10 cellular contexts compared by ENCODE assay signal in genomic region chr17:36939059-36939943, GRCh38. TPM values are rescaled to one million over a fixed set of nuclear protein-coding genes. Genes with fewer than 3 reads are reported as not detected.
A peak's percentile ranks its signal among the peaks of the same experiment; 100 is the strongest.
DNase-seq lines count a peak whose midpoint lies in the region; ATAC-seq and TF ChIP-seq lines count a peak whose summit lies in the region.
"Had no signal": no experiment of that assay in that cellular context is flagged by ENCODE, and none has a peak within 500 bp of the region (broad histone marks: within the 10 kb centered on the region; RNA-seq: fewer than 3 reads in every experiment).

No MANE protein-coding gene starts in this region.

- H3K4me1 Mint-ChIP-seq in activated CD4-positive, alpha-beta T cell treated with anti-CD3 and anti-CD28 coated beads, Interleukin-2, amount 10 ng/mL, durations not matched to agents 24 days and 14 days, result peaks cover 36% of the 10 kb centered on the region
- H3K4me1 Mint-ChIP-seq in T-cell (peaks cover 56 to 62% (median 57%) of the 10 kb centered on the region in 3 donors), glutamatergic neuron (ENCODE audit: low read depth, unreplicated experiment) (peaks cover 13% of the 10 kb centered on the region)

- ATAC-seq in T-cell (replicated peaks in 1 of 4) (no peak), HG03280 (IDR thresholded peaks at IDR 0.05; ENCODE audit: unreplicated experiment) (no peak)
- ATAC-seq: gastroesophageal sphincter had no signal

- DNase-seq in activated CD4-positive, alpha-beta T cell treated with anti-CD3 and anti-CD28 coated beads, Interleukin-2, amount 10 ng/mL, durations not matched to agents 24 days and 14 days, result peak; percentile 64
- no peak for DNase-seq in activated CD4-positive, alpha-beta T cell treated with anti-CD3 and anti-CD28 coated beads for 4 hours
- peak in 1 of 34 experiments; percentile 10 for DNase-seq in T-cell
- DNase-seq in glutamatergic neuron, result peak; percentile 23
- peak; percentile 68 for DNase-seq in retina
- no peak for DNase-seq in GOT3 (lab: John Stamatoyannopoulos, UW)
- DNase-seq in HuH-7 (ENCODE audit: low spot score), result no peak
- DNase-seq: SJCRH30 had no signal

- H3K27me3 Mint-ChIP-seq in activated CD4-positive, alpha-beta T cell treated with anti-CD3 and anti-CD28 coated beads, Interleukin-2, amount 10 ng/mL, durations not matched to agents 24 days and 14 days, result peaks cover 71% of the 10 kb centered on the region
- peaks cover 59 to 80% of the 10 kb centered on the region in 2 donors for H3K27me3 Mint-ChIP-seq in T-cell
- H3K27me3 Mint-ChIP-seq in glutamatergic neuron (ENCODE audit: unreplicated experiment), result peaks cover 48% of the 10 kb centered on the region

- peak overlapping the region; percentile 39 for H3K4me3 Mint-ChIP-seq in activated CD4-positive, alpha-beta T cell treated with anti-CD3 and anti-CD28 coated beads, Interleukin-2, amount 10 ng/mL, durations not matched to agents 24 days and 14 days
- H3K4me3 Mint-ChIP-seq in T-cell, result peak overlapping the region; percentile 25 to 75 (median 50)
- peak overlapping the region; percentile 82 for H3K4me3 Mint-ChIP-seq in glutamatergic neuron (ENCODE audit: unreplicated experiment)

- peaks cover 16% of the 10 kb centered on the region for H3K36me3 Mint-ChIP-seq in activated CD4-positive, alpha-beta T cell treated with anti-CD3 and anti-CD28 coated beads, Interleukin-2, amount 10 ng/mL, durations not matched to agents 24 days and 14 days (ENCODE audit: low read depth)
- no peaks in the 10 kb centered on the region for H3K36me3 Mint-ChIP-seq in T-cell
- H3K36me3 Mint-ChIP-seq in glutamatergic neuron (ENCODE audit: unreplicated experiment), result no peaks in the 10 kb centered on the region

- peak overlapping the region; percentile 87 for H3K27ac Mint-ChIP-seq in activated CD4-positive, alpha-beta T cell treated with anti-CD3 and anti-CD28 coated beads, Interleukin-2, amount 10 ng/mL, durations not matched to agents 24 days and 14 days
- H3K27ac Mint-ChIP-seq in T-cell (peak overlapping the region in 1 of 2 donors; percentile 66), glutamatergic neuron (ENCODE audit: unreplicated experiment) (peak overlapping the region; percentile 7)

- CTCF ChIA-PET in T-cell (lab: Charles Lee), result no interaction called here

- TF ChIP-seq CTCF in glutamatergic neuron (IDR thresholded peaks at IDR 0.05; ENCODE audit: partially characterized antibody, unreplicated experiment), result no peak

- no peaks in the 10 kb centered on the region for H3K9me3 Mint-ChIP-seq in activated CD4-positive, alpha-beta T cell treated with anti-CD3 and anti-CD28 coated beads, Interleukin-2, amount 10 ng/mL, durations not matched to agents 24 days and 14 days
- H3K9me3 Mint-ChIP-seq in T-cell (peaks cover 0 to 2% (median 0%) of the 10 kb centered on the region in 3 donors), glutamatergic neuron (ENCODE audit: unreplicated experiment) (peaks cover 26% of the 10 kb centered on the region)

- intact Hi-C loops in activated CD4-positive, alpha-beta T cell treated with anti-CD3 and anti-CD28 coated beads, Interleukin-2, amount 10 ng/mL, durations not matched to agents 24 days and 14 days (cut with micrococcal nuclease), result no loop called here

- POLR2A ChIA-PET in T-cell (lab: Charles Lee), result interaction anchor here in 1 of 2 donors (0.5 kb wide), 1 partner anchor 13 kb away, joined by 4 read pairs; no protein-coding TSS in a partner anchor

RNA-seq across cellular contexts. Expression of gene LHX1, which starts 2.0 kb away (rescaled TPM):
- total RNA-seq in activated CD4-positive, alpha-beta T cell treated with anti-CD3 and anti-CD28 coated beads, Interleukin-2, amount 10 ng/mL, durations not matched to agents 24 days and 14 days, result 0.44 and 0.57 TPM in 2 replicates
- not detected for total RNA-seq in T-cell
- 2.6 TPM for total RNA-seq in glutamatergic neuron (ENCODE audit: unreplicated experiment)
- total RNA-seq: gastroesophageal sphincter had no signal

RNA-seq across cellular contexts. Expression of gene AATF, which starts 9.5 kb away (rescaled TPM):
- total RNA-seq in activated CD4-positive, alpha-beta T cell treated with anti-CD3 and anti-CD28 coated beads, Interleukin-2, amount 10 ng/mL, durations not matched to agents 24 days and 14 days, result 116 and 118 TPM in 2 replicates
- total RNA-seq in T-cell (10 to 100 TPM; 52.5 to 65.0 (median 59.7) TPM), glutamatergic neuron (ENCODE audit: unreplicated experiment) (22.5 TPM)

Comparison
In these comparisons a context has a peak if more than half of its experiments do, and no peak if none do; other contexts are left out.
1. DNase-seq: peak in activated CD4-positive, alpha-beta T cell treated with anti-CD3 and anti-CD28 coated beads, Interleukin-2, amount 10 ng/mL, durations not matched to agents 24 days and 14 days (single experiment), glutamatergic neuron (single experiment) and retina (single experiment); none in activated CD4-positive, alpha-beta T cell treated with anti-CD3 and anti-CD28 coated beads for 4 hours (0 of 2), GOT3 (single experiment) and HuH-7 (single experiment).
2. Peak in every context shown above with its lines, with median percentiles within 50 percentile points of each other: H3K4me3 Mint-ChIP-seq.